Comparison of ENCODE assay signal across 1 cellular context in the genomic region with DNA sequence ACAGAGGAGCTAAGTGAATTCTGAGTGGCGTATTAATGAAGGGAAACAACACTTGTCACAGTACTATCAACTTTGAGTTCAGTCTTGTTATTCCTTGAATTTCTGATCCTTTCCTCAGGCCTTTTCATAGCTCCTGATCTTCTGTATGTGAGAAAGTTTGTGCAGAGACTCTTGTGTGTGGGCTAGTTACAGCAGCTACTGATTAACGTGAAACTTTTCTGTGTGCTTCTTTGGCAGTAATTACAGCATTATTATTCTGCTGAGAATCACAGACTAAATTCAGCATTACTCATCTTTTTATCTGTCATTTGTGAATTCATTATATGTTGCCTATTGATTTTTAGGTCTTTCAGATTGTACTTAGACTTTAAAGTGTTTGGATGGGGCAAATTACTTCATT.
TF ChIP-seq lines count a peak whose summit lies in the region.

No MANE protein-coding gene starts in this region.

TF ChIP-seq in GM23338, 12 proteins besides CTCF, POLR2A, EP300 and RAD21:
- TF ChIP-seq CREB1 (CRISPR knock-in tag; IDR thresholded peaks at IDR 0.05; ENCODE audit: low read depth) (no peak), EZH2 (IDR thresholded peaks at IDR 0.05; ENCODE audit: low read depth, unreplicated experiment) (no peak), NANOG (IDR thresholded peaks at IDR 0.05; ENCODE audit: borderline replicate concordance) (no peak), EZH2phosphoT487 (IDR thresholded peaks at IDR 0.05; ENCODE audit: unreplicated experiment) (no peak), ZNF331 (CRISPR knock-in tag; IDR thresholded peaks at IDR 0.05; ENCODE audit: low read depth) (no peak), JUNB (IDR thresholded peaks at IDR 0.05; ENCODE audit: unreplicated experiment) (no peak), POLR2AphosphoS5 (IDR thresholded peaks at IDR 0.05; ENCODE audit: low read depth) (no peak), REST (IDR thresholded peaks at IDR 0.05; ENCODE audit: unreplicated experiment) (no peak), ZNF114 (CRISPR knock-in tag; IDR thresholded peaks at IDR 0.05) (no peak), STAT1 (IDR thresholded peaks at IDR 0.05; ENCODE audit: unreplicated experiment) (no peak)
- TF ChIP-seq, protein P1, sequence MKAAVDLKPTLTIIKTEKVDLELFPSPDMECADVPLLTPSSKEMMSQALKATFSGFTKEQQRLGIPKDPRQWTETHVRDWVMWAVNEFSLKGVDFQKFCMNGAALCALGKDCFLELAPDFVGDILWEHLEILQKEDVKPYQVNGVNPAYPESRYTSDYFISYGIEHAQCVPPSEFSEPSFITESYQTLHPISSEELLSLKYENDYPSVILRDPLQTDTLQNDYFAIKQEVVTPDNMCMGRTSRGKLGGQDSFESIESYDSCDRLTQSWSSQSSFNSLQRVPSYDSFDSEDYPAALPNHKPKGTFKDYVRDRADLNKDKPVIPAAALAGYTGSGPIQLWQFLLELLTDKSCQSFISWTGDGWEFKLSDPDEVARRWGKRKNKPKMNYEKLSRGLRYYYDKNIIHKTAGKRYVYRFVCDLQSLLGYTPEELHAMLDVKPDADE (IDR thresholded peaks at IDR 0.05), result no peak
- TF ChIP-seq, protein P2, sequence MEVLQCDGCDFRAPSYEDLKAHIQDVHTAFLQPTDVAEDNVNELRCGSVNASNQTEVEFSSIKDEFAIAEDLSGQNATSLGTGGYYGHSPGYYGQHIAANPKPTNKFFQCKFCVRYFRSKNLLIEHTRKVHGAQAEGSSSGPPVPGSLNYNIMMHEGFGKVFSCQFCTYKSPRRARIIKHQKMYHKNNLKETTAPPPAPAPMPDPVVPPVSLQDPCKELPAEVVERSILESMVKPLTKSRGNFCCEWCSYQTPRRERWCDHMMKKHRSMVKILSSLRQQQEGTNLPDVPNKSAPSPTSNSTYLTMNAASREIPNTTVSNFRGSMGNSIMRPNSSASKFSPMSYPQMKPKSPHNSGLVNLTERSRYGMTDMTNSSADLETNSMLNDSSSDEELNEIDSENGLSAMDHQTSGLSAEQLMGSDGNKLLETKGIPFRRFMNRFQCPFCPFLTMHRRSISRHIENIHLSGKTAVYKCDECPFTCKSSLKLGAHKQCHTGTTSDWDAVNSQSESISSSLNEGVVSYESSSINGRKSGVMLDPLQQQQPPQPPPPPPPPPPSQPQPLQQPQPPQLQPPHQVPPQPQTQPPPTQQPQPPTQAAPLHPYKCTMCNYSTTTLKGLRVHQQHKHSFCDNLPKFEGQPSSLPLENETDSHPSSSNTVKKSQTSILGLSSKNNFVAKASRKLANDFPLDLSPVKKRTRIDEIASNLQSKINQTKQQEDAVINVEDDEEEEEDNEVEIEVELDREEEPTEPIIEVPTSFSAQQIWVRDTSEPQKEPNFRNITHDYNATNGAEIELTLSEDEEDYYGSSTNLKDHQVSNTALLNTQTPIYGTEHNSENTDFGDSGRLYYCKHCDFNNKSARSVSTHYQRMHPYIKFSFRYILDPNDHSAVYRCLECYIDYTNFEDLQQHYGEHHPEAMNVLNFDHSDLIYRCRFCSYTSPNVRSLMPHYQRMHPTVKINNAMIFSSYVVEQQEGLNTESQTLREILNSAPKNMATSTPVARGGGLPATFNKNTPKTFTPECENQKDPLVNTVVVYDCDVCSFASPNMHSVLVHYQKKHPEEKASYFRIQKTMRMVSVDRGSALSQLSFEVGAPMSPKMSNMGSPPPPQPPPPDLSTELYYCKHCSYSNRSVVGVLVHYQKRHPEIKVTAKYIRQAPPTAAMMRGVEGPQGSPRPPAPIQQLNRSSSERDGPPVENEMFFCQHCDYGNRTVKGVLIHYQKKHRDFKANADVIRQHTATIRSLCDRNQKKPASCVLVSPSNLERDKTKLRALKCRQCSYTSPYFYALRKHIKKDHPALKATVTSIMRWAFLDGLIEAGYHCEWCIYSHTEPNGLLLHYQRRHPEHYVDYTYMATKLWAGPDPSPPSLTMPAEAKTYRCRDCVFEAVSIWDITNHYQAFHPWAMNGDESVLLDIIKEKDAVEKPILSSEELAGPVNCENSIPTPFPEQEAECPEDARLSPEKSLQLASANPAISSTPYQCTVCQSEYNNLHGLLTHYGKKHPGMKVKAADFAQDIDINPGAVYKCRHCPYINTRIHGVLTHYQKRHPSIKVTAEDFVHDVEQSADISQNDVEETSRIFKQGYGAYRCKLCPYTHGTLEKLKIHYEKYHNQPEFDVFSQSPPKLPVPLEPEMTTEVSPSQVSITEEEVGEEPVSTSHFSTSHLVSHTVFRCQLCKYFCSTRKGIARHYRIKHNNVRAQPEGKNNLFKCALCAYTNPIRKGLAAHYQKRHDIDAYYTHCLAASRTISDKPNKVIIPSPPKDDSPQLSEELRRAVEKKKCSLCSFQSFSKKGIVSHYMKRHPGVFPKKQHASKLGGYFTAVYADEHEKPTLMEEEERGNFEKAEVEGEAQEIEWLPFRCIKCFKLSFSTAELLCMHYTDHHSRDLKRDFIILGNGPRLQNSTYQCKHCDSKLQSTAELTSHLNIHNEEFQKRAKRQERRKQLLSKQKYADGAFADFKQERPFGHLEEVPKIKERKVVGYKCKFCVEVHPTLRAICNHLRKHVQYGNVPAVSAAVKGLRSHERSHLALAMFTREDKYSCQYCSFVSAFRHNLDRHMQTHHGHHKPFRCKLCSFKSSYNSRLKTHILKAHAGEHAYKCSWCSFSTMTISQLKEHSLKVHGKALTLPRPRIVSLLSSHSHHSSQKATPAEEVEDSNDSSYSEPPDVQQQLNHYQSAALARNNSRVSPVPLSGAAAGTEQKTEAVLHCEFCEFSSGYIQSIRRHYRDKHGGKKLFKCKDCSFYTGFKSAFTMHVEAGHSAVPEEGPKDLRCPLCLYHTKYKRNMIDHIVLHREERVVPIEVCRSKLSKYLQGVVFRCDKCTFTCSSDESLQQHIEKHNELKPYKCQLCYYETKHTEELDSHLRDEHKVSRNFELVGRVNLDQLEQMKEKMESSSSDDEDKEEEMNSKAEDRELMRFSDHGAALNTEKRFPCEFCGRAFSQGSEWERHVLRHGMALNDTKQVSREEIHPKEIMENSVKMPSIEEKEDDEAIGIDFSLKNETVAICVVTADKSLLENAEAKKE (CRISPR knock-in tag; IDR thresholded peaks at IDR 0.05), result no peak
TF ChIP-seq in GM23338: peak in this region for 0.
